In the genomic region with DNA sequence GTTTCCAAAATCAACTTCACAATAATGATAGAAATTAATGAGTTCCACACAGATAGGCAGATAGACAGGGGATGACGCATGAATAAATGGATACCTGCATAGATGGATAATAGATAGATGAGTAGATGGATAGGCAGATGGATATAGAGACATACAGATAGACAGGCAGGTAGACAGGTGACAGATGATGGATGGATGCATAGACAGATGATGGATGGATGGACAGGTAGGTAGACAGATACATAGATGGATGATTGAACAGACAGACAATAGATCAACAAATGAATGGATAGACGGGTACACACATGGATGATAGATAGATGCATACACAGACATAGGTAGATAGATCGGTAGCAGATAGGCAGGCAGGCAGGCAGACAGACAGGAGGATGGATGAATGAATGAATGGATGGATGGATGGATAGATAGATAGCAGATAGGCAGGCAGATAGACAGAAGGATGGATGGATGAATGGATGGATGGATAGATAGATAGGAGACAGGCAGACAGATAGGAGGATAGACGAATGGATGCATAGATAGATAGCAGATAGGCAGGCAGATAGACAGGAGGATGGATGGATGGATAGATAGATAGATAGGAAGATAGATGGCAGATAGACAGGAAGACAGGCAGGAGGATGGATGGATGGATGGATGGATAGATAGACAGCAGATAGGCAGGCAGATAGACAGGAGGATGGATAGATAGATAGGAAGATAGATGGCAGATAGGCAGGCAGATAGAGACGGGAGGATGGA, we compare ENCODE assay signal across 2 cellular contexts.
TF ChIP-seq lines count a peak whose summit lies in the region.

No MANE protein-coding gene starts in this region.

TF ChIP-seq in A549, 52 proteins besides CTCF, POLR2A, EP300 and RAD21 (continued from another document):
- TF ChIP-seq, protein P1, sequence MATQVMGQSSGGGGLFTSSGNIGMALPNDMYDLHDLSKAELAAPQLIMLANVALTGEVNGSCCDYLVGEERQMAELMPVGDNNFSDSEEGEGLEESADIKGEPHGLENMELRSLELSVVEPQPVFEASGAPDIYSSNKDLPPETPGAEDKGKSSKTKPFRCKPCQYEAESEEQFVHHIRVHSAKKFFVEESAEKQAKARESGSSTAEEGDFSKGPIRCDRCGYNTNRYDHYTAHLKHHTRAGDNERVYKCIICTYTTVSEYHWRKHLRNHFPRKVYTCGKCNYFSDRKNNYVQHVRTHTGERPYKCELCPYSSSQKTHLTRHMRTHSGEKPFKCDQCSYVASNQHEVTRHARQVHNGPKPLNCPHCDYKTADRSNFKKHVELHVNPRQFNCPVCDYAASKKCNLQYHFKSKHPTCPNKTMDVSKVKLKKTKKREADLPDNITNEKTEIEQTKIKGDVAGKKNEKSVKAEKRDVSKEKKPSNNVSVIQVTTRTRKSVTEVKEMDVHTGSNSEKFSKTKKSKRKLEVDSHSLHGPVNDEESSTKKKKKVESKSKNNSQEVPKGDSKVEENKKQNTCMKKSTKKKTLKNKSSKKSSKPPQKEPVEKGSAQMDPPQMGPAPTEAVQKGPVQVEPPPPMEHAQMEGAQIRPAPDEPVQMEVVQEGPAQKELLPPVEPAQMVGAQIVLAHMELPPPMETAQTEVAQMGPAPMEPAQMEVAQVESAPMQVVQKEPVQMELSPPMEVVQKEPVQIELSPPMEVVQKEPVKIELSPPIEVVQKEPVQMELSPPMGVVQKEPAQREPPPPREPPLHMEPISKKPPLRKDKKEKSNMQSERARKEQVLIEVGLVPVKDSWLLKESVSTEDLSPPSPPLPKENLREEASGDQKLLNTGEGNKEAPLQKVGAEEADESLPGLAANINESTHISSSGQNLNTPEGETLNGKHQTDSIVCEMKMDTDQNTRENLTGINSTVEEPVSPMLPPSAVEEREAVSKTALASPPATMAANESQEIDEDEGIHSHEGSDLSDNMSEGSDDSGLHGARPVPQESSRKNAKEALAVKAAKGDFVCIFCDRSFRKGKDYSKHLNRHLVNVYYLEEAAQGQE (IDR thresholded peaks at IDR 0.05) = no peak
- TF ChIP-seq HEYL (CRISPR knock-in tag; IDR thresholded peaks at IDR 0.05) = no peak
- no peak for TF ChIP-seq ZC3H11A (IDR thresholded peaks at IDR 0.05)
- TF ChIP-seq RCOR1 (IDR thresholded peaks at IDR 0.05; ENCODE audit: low read depth, low read length) = no peak
- TF ChIP-seq PHF8 (IDR thresholded peaks at IDR 0.05; ENCODE audit: borderline replicate concordance, low read depth) = no peak
- TF ChIP-seq FOSB (CRISPR knock-in tag; IDR thresholded peaks at IDR 0.05) = no peak
- TF ChIP-seq EHF (CRISPR knock-in tag; IDR thresholded peaks at IDR 0.05) = no peak

TF ChIP-seq in HEK293, 187 proteins besides CTCF, POLR2A, EP300 and RAD21 (continued from another document):
- TF ChIP-seq, protein P2, sequence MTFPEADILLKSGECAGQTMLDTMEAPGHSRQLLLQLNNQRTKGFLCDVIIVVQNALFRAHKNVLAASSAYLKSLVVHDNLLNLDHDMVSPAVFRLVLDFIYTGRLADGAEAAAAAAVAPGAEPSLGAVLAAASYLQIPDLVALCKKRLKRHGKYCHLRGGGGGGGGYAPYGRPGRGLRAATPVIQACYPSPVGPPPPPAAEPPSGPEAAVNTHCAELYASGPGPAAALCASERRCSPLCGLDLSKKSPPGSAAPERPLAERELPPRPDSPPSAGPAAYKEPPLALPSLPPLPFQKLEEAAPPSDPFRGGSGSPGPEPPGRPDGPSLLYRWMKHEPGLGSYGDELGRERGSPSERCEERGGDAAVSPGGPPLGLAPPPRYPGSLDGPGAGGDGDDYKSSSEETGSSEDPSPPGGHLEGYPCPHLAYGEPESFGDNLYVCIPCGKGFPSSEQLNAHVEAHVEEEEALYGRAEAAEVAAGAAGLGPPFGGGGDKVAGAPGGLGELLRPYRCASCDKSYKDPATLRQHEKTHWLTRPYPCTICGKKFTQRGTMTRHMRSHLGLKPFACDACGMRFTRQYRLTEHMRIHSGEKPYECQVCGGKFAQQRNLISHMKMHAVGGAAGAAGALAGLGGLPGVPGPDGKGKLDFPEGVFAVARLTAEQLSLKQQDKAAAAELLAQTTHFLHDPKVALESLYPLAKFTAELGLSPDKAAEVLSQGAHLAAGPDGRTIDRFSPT (tag by site-specific recombination; IDR thresholded peaks at IDR 0.05) = no peak
- TF ChIP-seq ZNF248 (tag by site-specific recombination; IDR thresholded peaks at IDR 0.05) = no peak
- TF ChIP-seq ZNF266 (tag by site-specific recombination; IDR thresholded peaks at IDR 0.05; ENCODE audit: low read depth) = no peak
- no peak for TF ChIP-seq ZNF140 (tag by site-specific recombination; IDR thresholded peaks at IDR 0.05)
- TF ChIP-seq SALL2 (tag by site-specific recombination; IDR thresholded peaks at IDR 0.05; ENCODE audit: borderline replicate concordance) = no peak
- peak; percentile 94 for TF ChIP-seq ZNF366 (tag by site-specific recombination; conservative IDR thresholded peaks at IDR 0.05)
- TF ChIP-seq ZBTB17 (tag by site-specific recombination; IDR thresholded peaks at IDR 0.05) = peak; percentile 100
- no peak for TF ChIP-seq ZNF624 (tag by site-specific recombination; IDR thresholded peaks at IDR 0.05)
